ENCODE assay signal across 8 cellular contexts in the genomic region with DNA sequence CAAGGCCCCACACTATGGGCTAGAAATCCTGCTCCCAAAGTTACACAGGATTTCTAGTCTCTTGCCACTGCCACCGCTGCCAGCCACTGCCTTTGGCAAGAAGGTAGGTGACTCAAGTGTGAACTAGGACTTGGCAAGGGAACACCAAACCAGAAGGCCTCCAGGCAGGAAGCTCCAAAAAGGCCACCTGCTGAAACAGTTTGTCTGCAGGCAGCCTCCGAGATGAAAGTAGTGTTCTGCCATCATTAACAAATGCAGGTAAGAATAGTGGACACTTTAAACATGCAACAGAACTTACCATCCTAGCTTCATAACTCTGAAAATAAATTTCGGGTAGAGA. TPM values are rescaled to one million over a fixed set of nuclear protein-coding genes. Genes with fewer than 3 reads are reported as not detected.
A peak's percentile ranks its signal among the peaks of the same experiment; 100 is the strongest.
DNase-seq lines count a peak whose midpoint lies in the region; ATAC-seq and TF ChIP-seq lines count a peak whose summit lies in the region.

No MANE protein-coding gene starts in this region.

- H3K9ac ChIP-seq in DND-41 (ENCODE audit: low read depth, low read length) (no peak overlapping the region), mesenchymal stem cell (ENCODE audit: low read length) (no peak overlapping the region)

- peaks cover 62% of the 10 kb centered on the region for H3K79me2 ChIP-seq in DND-41 (ENCODE audit: insufficient read depth, low read length)
- H3K79me2 ChIP-seq in osteoblast (ENCODE audit: insufficient read depth, low read length) = peaks cover 32% of the 10 kb centered on the region

- no peak overlapping the region for H2BK5ac ChIP-seq in mesenchymal stem cell (ENCODE audit: low read depth, low read length, poor library complexity, severe bottlenecking)

- no peak overlapping the region for H3K4me3 ChIP-seq in DND-41 (ENCODE audit: low read depth in 1 of 2, low read length in 2 of 2)
- no peak overlapping the region for H3K4me3 ChIP-seq in osteoblast (ENCODE audit: insufficient read depth, low read length)
- H3K4me3 ChIP-seq in mesenchymal stem cell (ENCODE audit: insufficient read depth in 1 of 2, low read depth in 1 of 2, low read length in 2 of 2) = no peak overlapping the region

- DNase-seq in DND-41 (peak; percentile 41), NCI-H446 (lab: John Stamatoyannopoulos, UW) (peak; percentile 54 to 87), cerebellar cortex (ENCODE audit: low spot score) (peak; percentile 96), osteoblast (ENCODE audit: insufficient read length, low spot score, missing footprints) (peak; percentile 79), mesenchymal stem cell (no peak), GDM1 (lab: John Stamatoyannopoulos, UW) (no peak), DMS53 treated with DMSO at 0.1 percent for 48 hours (lab: John Stamatoyannopoulos, UW; ENCODE audit: unreplicated experiment) (no peak)

- H3K4me1 ChIP-seq in DND-41 (ENCODE audit: insufficient read depth, low read length) = peaks cover 52% of the 10 kb centered on the region
- H3K4me1 ChIP-seq in osteoblast (ENCODE audit: insufficient read depth, low read length) = peaks cover 8% of the 10 kb centered on the region
- peaks cover 11% of the 10 kb centered on the region for H3K4me1 ChIP-seq in mesenchymal stem cell (ENCODE audit: control insufficient read depth, insufficient read depth, low read depth, low read length)

- no peak for ATAC-seq in DND-41 (ENCODE audit: insufficient read depth, low read depth)
- ATAC-seq in GM18909 (IDR thresholded peaks at IDR 0.05; ENCODE audit: poor library complexity, unreplicated experiment) = no peak

- TF ChIP-seq CTCF in DND-41 (IDR thresholded peaks at IDR 0.05; ENCODE audit: borderline replicate concordance, extremely low read depth, low read length, poor library complexity, severe bottlenecking) = no peak
- TF ChIP-seq CTCF in osteoblast (IDR thresholded peaks at IDR 0.05; ENCODE audit: extremely low read depth, low read depth, low read length) = no peak

- H4K20me1 ChIP-seq in DND-41 (ENCODE audit: insufficient read depth, low read length) (no peaks in the 10 kb centered on the region; the same call in 1 of the 2 replicates), osteoblast (ENCODE audit: insufficient read depth, low read length) (no peaks in the 10 kb centered on the region)

- H3K4me2 ChIP-seq in DND-41 (ENCODE audit: insufficient read depth, low read length) (0 out of 2 replicates have a peak overlapping the region, but pooled peaks have one; percentile 22), osteoblast (ENCODE audit: insufficient read depth, low read length) (no peak overlapping the region), mesenchymal stem cell (ENCODE audit: low read length, poor library complexity, severe bottlenecking) (no peak overlapping the region)

- H3K27ac ChIP-seq in DND-41 (ENCODE audit: low read length) (no peak overlapping the region), osteoblast (ENCODE audit: low read depth, low read length) (no peak overlapping the region), mesenchymal stem cell (ENCODE audit: low read length, poor library complexity, severe bottlenecking) (no peak overlapping the region)

- H3K36me3 ChIP-seq in DND-41 (ENCODE audit: insufficient read depth, low read length) = no peaks in the 10 kb centered on the region
- H3K36me3 ChIP-seq in osteoblast (ENCODE audit: insufficient read depth, low read length) = no peaks in the 10 kb centered on the region
- H3K36me3 ChIP-seq in mesenchymal stem cell (ENCODE audit: control insufficient read depth in 1 of 2, insufficient read depth in 2 of 2, low read depth in 1 of 2, low read length in 2 of 2) = no peaks in the 10 kb centered on the region

- H2AFZ ChIP-seq in DND-41 (ENCODE audit: low read depth, low read length) (no peak overlapping the region), osteoblast (ENCODE audit: low read length) (no peak overlapping the region), mesenchymal stem cell (ENCODE audit: low read depth, low read length) (no peak overlapping the region)

- H4K91ac ChIP-seq in mesenchymal stem cell (ENCODE audit: low read length) = no peak overlapping the region

- peaks cover 23% of the 10 kb centered on the region for H3K79me1 ChIP-seq in mesenchymal stem cell (replicated peaks; ENCODE audit: low read length, poor library complexity, severe bottlenecking)

- no peak overlapping the region for H2AK5ac ChIP-seq in mesenchymal stem cell (ENCODE audit: low read length, severe bottlenecking)

- no peak overlapping the region for H3K23ac ChIP-seq in mesenchymal stem cell (ENCODE audit: low read length in 2 of 2)

- H2BK15ac ChIP-seq in mesenchymal stem cell (ENCODE audit: low read depth, poor library complexity, severe bottlenecking) = no peak overlapping the region

- 87% methylated on average over 3 of the region's 3 CpGs for WGBS in mesenchymal stem cell

- H2BK120ac ChIP-seq in mesenchymal stem cell (ENCODE audit: low read depth, low read length) = no peak overlapping the region

- no peaks in the 10 kb centered on the region for H3K9me3 ChIP-seq in DND-41 (ENCODE audit: insufficient read depth, low read length, severe bottlenecking)
- no peaks in the 10 kb centered on the region for H3K9me3 ChIP-seq in osteoblast (ENCODE audit: low read depth, low read length)
- no peaks in the 10 kb centered on the region for H3K9me3 ChIP-seq in mesenchymal stem cell (ENCODE audit: control insufficient read depth, low read length)

- no peaks in the 10 kb centered on the region for H3K27me3 ChIP-seq in DND-41 (ENCODE audit: insufficient read depth, low read length, poor library complexity)
- peaks cover under 1% of the 10 kb centered on the region for H3K27me3 ChIP-seq in osteoblast (ENCODE audit: insufficient read depth, low read length)
- no peaks in the 10 kb centered on the region for H3K27me3 ChIP-seq in mesenchymal stem cell (ENCODE audit: control insufficient read depth in 1 of 2, insufficient read depth in 1 of 2, low read length in 2 of 2)

- H3K18ac ChIP-seq in mesenchymal stem cell (ENCODE audit: low read depth in 1 of 2, low read length in 2 of 2) = no peak overlapping the region

- H3K4ac ChIP-seq in mesenchymal stem cell (ENCODE audit: low read depth in 1 of 2, low read length in 2 of 2) = no peak overlapping the region

- no peak overlapping the region for H2BK12ac ChIP-seq in mesenchymal stem cell (ENCODE audit: low read length in 2 of 2)

- H3K14ac ChIP-seq in mesenchymal stem cell (ENCODE audit: low read length in 2 of 2) = no peak overlapping the region

- no peak overlapping the region for H4K8ac ChIP-seq in mesenchymal stem cell (ENCODE audit: low read length)

RNA-seq across cellular contexts. Expression of a gene that starts 3.9 kb away (rescaled TPM):
- total RNA-seq in osteoblast = 44.5 and 56.3 TPM in 2 replicates
- 2.4 TPM for polyA plus RNA-seq in mesenchymal stem cell (2013, experiment 1 of 2)
- polyA plus RNA-seq in mesenchymal stem cell (2013, experiment 2 of 2) = 2.8 TPM

Comparison
In these comparisons a context has a peak if more than half of its experiments do, and no peak if none do; other contexts are left out.
1. DNase-seq: peak in DND-41 (single experiment), NCI-H446 (2 of 2), cerebellar cortex (single experiment) and osteoblast (single experiment); none in mesenchymal stem cell (single experiment), GDM1 (single experiment) and DMS53 treated with DMSO at 0.1 percent for 48 hours (single experiment).